In the genomic region with DNA sequence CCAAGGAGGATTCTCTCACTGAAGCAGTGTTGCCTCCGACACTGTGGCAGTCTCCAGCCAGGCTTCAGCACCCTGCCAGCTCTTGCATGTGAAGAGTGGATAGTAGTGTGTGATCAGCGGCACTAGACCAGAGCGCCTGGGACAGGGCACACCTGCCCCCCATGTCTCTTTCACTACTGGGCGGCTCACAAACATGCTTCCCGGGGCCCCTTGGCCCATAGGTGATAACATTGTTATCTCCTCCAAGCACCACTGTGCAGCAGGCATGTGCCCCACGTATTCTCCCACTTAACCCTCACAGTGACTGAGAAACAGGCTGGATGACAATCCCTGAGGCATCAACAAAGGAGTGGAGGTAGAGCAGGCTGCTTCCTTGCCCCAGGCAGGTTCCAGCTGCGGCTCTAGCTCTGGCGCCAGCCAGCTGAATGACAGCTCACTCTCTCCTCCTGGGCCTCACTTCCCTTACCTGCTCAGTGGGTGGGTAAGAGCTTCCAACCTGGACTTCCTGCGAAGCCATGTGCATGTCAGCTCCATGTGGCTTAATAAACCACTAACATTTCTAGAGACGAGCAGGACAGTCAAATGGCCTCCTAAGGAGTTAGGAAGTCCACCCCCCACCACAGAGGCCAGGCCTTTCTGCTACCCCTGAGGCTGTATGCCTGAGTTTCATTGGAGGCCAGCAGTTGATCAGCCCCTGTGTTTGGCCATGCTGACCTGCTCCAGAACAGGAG, we compare ENCODE assay signal across 8 cellular contexts. TPM values are rescaled to one million over a fixed set of nuclear protein-coding genes. Genes with fewer than 3 reads are reported as not detected.
DNase-seq lines count a peak whose midpoint lies in the region; ATAC-seq lines count a peak whose summit lies in the region.

No MANE protein-coding gene starts in this region.

- peak overlapping the region; percentile 99 for H3K27ac ChIP-seq in thymus (ENCODE audit: low read depth)

- 63% methylated on average over 10 of the region's 10 CpGs for WGBS in thymus

- intact Hi-C loops in activated T-helper 2 cell treated with anti-CD3 and anti-CD28 coated beads, Interferon-gamma antibody, Interleukin-2, Interleukin-4, amounts not matched to agents 10 μg/mL and 5 μg/mL and 100 μg/mL, durations not matched to agents 14 hours and 24 hours and 36 hours (cut with micrococcal nuclease) = no loop called here

- peak overlapping the region; percentile 57 for H3K4me3 ChIP-seq in thymus (ENCODE audit: low read length)

- in situ Hi-C loops in ACHN (cut with HindIII; ENCODE audit: low pct_ligation_motif_present, low pct_unique_long_range_greater_than_20kb, low sequenced_read_pairs) = no loop called here

- peaks cover 91% of the 10 kb centered on the region for H3K4me1 Mint-ChIP-seq in activated T-helper 2 cell treated with anti-CD3 and anti-CD28 coated beads, Interferon-gamma antibody, Interleukin-2, Interleukin-4, amounts not matched to agents 10 μg/mL and 5 μg/mL and 100 μg/mL, durations not matched to agents 14 hours and 24 hours and 36 hours (ENCODE audit: low read depth)

- H3K27me3 Mint-ChIP-seq in activated T-helper 2 cell treated with anti-CD3 and anti-CD28 coated beads, Interferon-gamma antibody, Interleukin-2, Interleukin-4, amounts not matched to agents 10 μg/mL and 5 μg/mL and 100 μg/mL, durations not matched to agents 14 hours and 24 hours and 36 hours (ENCODE audit: low read depth) = no peaks in the 10 kb centered on the region

- no peaks in the 10 kb centered on the region for H3K9me3 ChIP-seq in thymus (ENCODE audit: control insufficient read depth)

- peak overlapping the region; percentile 100 for H3K27ac Mint-ChIP-seq in activated T-helper 2 cell treated with anti-CD3 and anti-CD28 coated beads, Interferon-gamma antibody, Interleukin-2, Interleukin-4, amounts not matched to agents 10 μg/mL and 5 μg/mL and 100 μg/mL, durations not matched to agents 14 hours and 24 hours and 36 hours

- peaks cover 4% of the 10 kb centered on the region for H3K9me3 Mint-ChIP-seq in activated T-helper 2 cell treated with anti-CD3 and anti-CD28 coated beads, Interferon-gamma antibody, Interleukin-2, Interleukin-4, amounts not matched to agents 10 μg/mL and 5 μg/mL and 100 μg/mL, durations not matched to agents 14 hours and 24 hours and 36 hours

- H3K27me3 ChIP-seq in thymus (ENCODE audit: control insufficient read depth, insufficient read depth) = no peaks in the 10 kb centered on the region

- peaks cover 78% of the 10 kb centered on the region for H3K4me1 ChIP-seq in thymus (ENCODE audit: control insufficient read depth, insufficient read depth, low read length)

- no peak for ATAC-seq in HG03457 (IDR thresholded peaks at IDR 0.05; ENCODE audit: unreplicated experiment)

- peaks cover 29% of the 10 kb centered on the region for H3K36me3 Mint-ChIP-seq in activated T-helper 2 cell treated with anti-CD3 and anti-CD28 coated beads, Interferon-gamma antibody, Interleukin-2, Interleukin-4, amounts not matched to agents 10 μg/mL and 5 μg/mL and 100 μg/mL, durations not matched to agents 14 hours and 24 hours and 36 hours (ENCODE audit: low read depth)

- peak overlapping the region; percentile 63 for H3K4me3 Mint-ChIP-seq in activated T-helper 2 cell treated with anti-CD3 and anti-CD28 coated beads, Interferon-gamma antibody, Interleukin-2, Interleukin-4, amounts not matched to agents 10 μg/mL and 5 μg/mL and 100 μg/mL, durations not matched to agents 14 hours and 24 hours and 36 hours (ENCODE audit: low read depth)

- H3K36me3 ChIP-seq in thymus (ENCODE audit: control insufficient read depth, insufficient read depth) = peaks cover 17% of the 10 kb centered on the region

- DNase-seq in activated CD4-positive, alpha-beta T cell treated with anti-CD3 and anti-CD28 coated beads for 48 hours = peak; percentile 67
- no peak for DNase-seq in activated CD4-positive, alpha-beta T cell treated with anti-CD3 and anti-CD28 coated beads for 1 hour
- no peak for DNase-seq in activated T-helper 2 cell treated with anti-CD3 and anti-CD28 coated beads, Interferon-gamma antibody, Interleukin-2, Interleukin-4, amounts not matched to agents 10 μg/mL and 5 μg/mL and 100 μg/mL, durations not matched to agents 14 hours and 24 hours and 36 hours (ENCODE audit: low spot score)
- DNase-seq in islet precursor cell = peak; percentile 96
- DNase-seq in ACHN = no peak
- DNase-seq in ecto neural progenitor cell (ENCODE audit: low spot score) = no peak

RNA-seq across cellular contexts. Expression of a gene that starts 37.8 kb away (rescaled TPM):
- 127 and 132 TPM in 2 replicates for total RNA-seq in activated T-helper 2 cell treated with anti-CD3 and anti-CD28 coated beads, Interferon-gamma antibody, Interleukin-2, Interleukin-4, amounts not matched to agents 10 μg/mL and 5 μg/mL and 100 μg/mL, durations not matched to agents 14 hours and 24 hours and 36 hours
- polyA plus RNA-seq in thymus = 107 TPM

Comparison
In these comparisons a context has a peak if more than half of its experiments do, and no peak if none do; other contexts are left out.
1. DNase-seq: peak in activated CD4-positive, alpha-beta T cell treated with anti-CD3 and anti-CD28 coated beads for 48 hours (single experiment) and islet precursor cell (single experiment); none in activated CD4-positive, alpha-beta T cell treated with anti-CD3 and anti-CD28 coated beads for 1 hour (single experiment), activated T-helper 2 cell treated with anti-CD3 and anti-CD28 coated beads, Interferon-gamma antibody, Interleukin-2, Interleukin-4, amounts not matched to agents 10 μg/mL and 5 μg/mL and 100 μg/mL, durations not matched to agents 14 hours and 24 hours and 36 hours (single experiment), ACHN (single experiment) and ecto neural progenitor cell (single experiment).